In genomic region chr20:33627577-33628216, GRCh38 we compare ENCODE assay signal across 20 cellular contexts. TPM values are rescaled to one million over a fixed set of nuclear protein-coding genes. Genes with fewer than 3 reads are reported as not detected.
A peak's percentile ranks its signal among the peaks of the same experiment; 100 is the strongest.
DNase-seq lines count a peak whose midpoint lies in the region; ATAC-seq, FAIRE-seq and TF ChIP-seq lines count a peak whose summit lies in the region.
"Had no signal": no experiment of that assay in that cellular context is flagged by ENCODE, and none has a peak within 500 bp of the region (broad histone marks: within the 10 kb centered on the region; RNA-seq: fewer than 3 reads in every experiment).

No MANE protein-coding gene starts in this region.

- TF ChIP-seq RAD21 in K562 (CRISPR knock-in tag; conservative IDR thresholded peaks at IDR 0.05 in 1 of 2, IDR thresholded peaks at IDR 0.05 in 1 of 2) = no peak

- FAIRE-seq in K562 (lab: Jason Lieb, UNC) = no peak
- FAIRE-seq: G401.6, GM12892 had no signal

- H3K4me1 ChIP-seq in K562 (replicated peaks in 1 of 2; ENCODE audit: control insufficient read depth in 2 of 2, insufficient read depth in 2 of 2, low read length in 2 of 2) = peaks cover 5 to 10% of the 10 kb centered on the region in 2 experiments; a peak in 3 of 5 replicates
- no peaks in the 10 kb centered on the region for H3K4me1 ChIP-seq in upper lobe of left lung
- H3K4me1 ChIP-seq: Caco-2 had no signal

- DNase-seq in activated T-cell treated with anti-CD3 and anti-CD28 coated beads, Interleukin-2, amount 50 U/mL, for 24 hours = no peak
- no peak for DNase-seq in activated T-cell treated with anti-CD3 and anti-CD28 coated beads, Interleukin-2, amount 50 U/mL, for 4 hours
- DNase-seq in stimulated activated naive CD8-positive, alpha-beta T cell treated with anti-CD3 and anti-CD28 coated beads, Interleukin-15, Interleukin-2, amounts not matched to agents 100 U/mL and 50 U/mL, for 24 hours = no peak
- no peak for DNase-seq in K562 (ENCODE audit: extremely low read depth in 1 of 4, low spot score in 3 of 4)
- no peak for DNase-seq in stimulated activated effector memory CD8-positive, alpha-beta T cell treated with anti-CD3 and anti-CD28 coated beads, Interleukin-12 subunit alpha, Interleukin-12 subunit beta, amount 100 ng/mL, for 72 hours (ENCODE audit: low spot score in 2 of 2)
- DNase-seq in upper lobe of left lung = no peak
- DNase-seq: 8988T; C1 segment of cervical spinal cord; Caco-2; CD4-positive, alpha-beta memory T cell; DMS153; DND-41; H9 had no signal

- 74% methylated on average over 4 of the region's 4 CpGs for WGBS in K562 (ENCODE audit: insufficient coverage, low coverage, missing lambda C conversion rate)
- 94 to 99% methylated on average over 4 of the region's 4 CpGs for WGBS in upper lobe of left lung, 2 donors

- intact Hi-C loops in K562 (cut with micrococcal nuclease) = no loop called here

- peaks cover 18% of the 10 kb centered on the region for H3K4me1 Mint-ChIP-seq in activated T-cell treated with anti-CD3 and anti-CD28 coated beads, Interleukin-2, amount 50 U/mL, for 24 hours (ENCODE audit: low read depth)
- peaks cover 23% of the 10 kb centered on the region for H3K4me1 Mint-ChIP-seq in activated T-cell treated with anti-CD3 and anti-CD28 coated beads, Interleukin-2, amount 50 U/mL, for 4 hours (ENCODE audit: low read depth)
- H3K4me1 Mint-ChIP-seq in stimulated activated naive CD8-positive, alpha-beta T cell treated with anti-CD3 and anti-CD28 coated beads, Interleukin-15, Interleukin-2, amounts not matched to agents 100 ng/mL and 50 ng/mL, for 24 hours (ENCODE audit: low read depth) = peaks cover 15% of the 10 kb centered on the region
- peaks cover 45% of the 10 kb centered on the region for H3K4me1 Mint-ChIP-seq in stimulated activated effector memory CD8-positive, alpha-beta T cell treated with anti-CD3 and anti-CD28 coated beads, Interleukin-12 subunit alpha, Interleukin-12 subunit beta, amount 100 ng/mL, for 72 hours
- H3K4me1 Mint-ChIP-seq: GM23338, H9 had no signal

- H4K20me1 ChIP-seq in K562 (replicated peaks; ENCODE audit: control insufficient read depth, insufficient read depth, low read length) = no peaks in the 10 kb centered on the region

- H3K36me3 ChIP-seq in K562 (ENCODE audit: control insufficient read depth, insufficient read depth, low read length) (peaks cover 44% of the 10 kb centered on the region; the same call in 2 of the 3 replicates), upper lobe of left lung (peaks cover 6 to 68% (median 49%) of the 10 kb centered on the region in 4 donors)

- no peaks in the 10 kb centered on the region for H3K27me3 ChIP-seq in K562 (ENCODE audit: control insufficient read depth in 2 of 2, insufficient read depth in 2 of 2, low read length in 2 of 2)
- H3K27me3 ChIP-seq in upper lobe of left lung = no peaks in the 10 kb centered on the region

- no peaks in the 10 kb centered on the region for H3K9me3 Mint-ChIP-seq in activated T-cell treated with anti-CD3 and anti-CD28 coated beads, Interleukin-2, amount 50 U/mL, for 24 hours
- no peaks in the 10 kb centered on the region for H3K9me3 Mint-ChIP-seq in activated T-cell treated with anti-CD3 and anti-CD28 coated beads, Interleukin-2, amount 50 U/mL, for 4 hours
- no peaks in the 10 kb centered on the region for H3K9me3 Mint-ChIP-seq in stimulated activated naive CD8-positive, alpha-beta T cell treated with anti-CD3 and anti-CD28 coated beads, Interleukin-15, Interleukin-2, amounts not matched to agents 100 ng/mL and 50 ng/mL, for 24 hours
- H3K9me3 Mint-ChIP-seq in stimulated activated effector memory CD8-positive, alpha-beta T cell treated with anti-CD3 and anti-CD28 coated beads, Interleukin-12 subunit alpha, Interleukin-12 subunit beta, amount 100 ng/mL, for 72 hours = no peaks in the 10 kb centered on the region
- H3K9me3 Mint-ChIP-seq: CD4-positive, alpha-beta memory T cell; GM23338; H9 had no signal

- ATAC-seq in activated T-cell treated with anti-CD3 and anti-CD28 coated beads, Interleukin-2, amount 50 U/mL, for 4 hours = no peak
- no peak for ATAC-seq in stimulated activated naive CD8-positive, alpha-beta T cell treated with anti-CD3 and anti-CD28 coated beads, Interleukin-15, Interleukin-2, amounts not matched to agents 100 U/mL and 50 U/mL, for 24 hours
- ATAC-seq in K562 (no peak), upper lobe of left lung (ENCODE audit: low FRiP score in 2 of 2) (no peak), GM19463 (IDR thresholded peaks at IDR 0.05; ENCODE audit: unreplicated experiment) (no peak)
- peak; percentile 57 for ATAC-seq in stimulated activated effector memory CD8-positive, alpha-beta T cell treated with anti-CD3 and anti-CD28 coated beads, Interleukin-12 subunit alpha, Interleukin-12 subunit beta, amount 100 ng/mL, for 72 hours
- ATAC-seq: GM23338, HCT116 had no signal

- no peaks in the 10 kb centered on the region for H3K9me1 ChIP-seq in K562 (ENCODE audit: control insufficient read depth, insufficient read depth, low read length)

- no peak overlapping the region for H3K4me3 ChIP-seq in K562
- H3K4me3 ChIP-seq in upper lobe of left lung = no peak overlapping the region
- H3K4me3 ChIP-seq: GM23338 had no signal

- H3K9ac ChIP-seq in K562 (ENCODE audit: insufficient read depth in 1 of 2, low read depth in 2 of 2, low read length in 2 of 2) = no peak overlapping the region

- no TSS peak for BruUV-seq in K562 (replicated peaks; lab: Mats Ljungman, UMichigan)

- POLR2A ChIA-PET in K562 (lab: Yijun Ruan, JAX) = interaction anchor here (0.6 kb wide), 1 partner anchor 96 kb away, joined by 3 read pairs; no protein-coding TSS in a partner anchor

- no peaks in the 10 kb centered on the region for H3K79me2 ChIP-seq in K562 (ENCODE audit: control insufficient read depth, insufficient read depth, low read length)

- H2AFZ ChIP-seq in K562 (ENCODE audit: low read depth, low read length) = no peak overlapping the region
- H2AFZ ChIP-seq: GM23338 had no signal

- in situ Hi-C loops in K562 (cut with MboI) = no loop called here

- H3K27ac ChIP-seq in K562 (ENCODE audit: extremely low read depth, low read depth, low read length) (no peak overlapping the region), upper lobe of left lung (no peak overlapping the region)

- H3K36me3 Mint-ChIP-seq in activated T-cell treated with anti-CD3 and anti-CD28 coated beads, Interleukin-2, amount 50 U/mL, for 24 hours (ENCODE audit: low read depth) = peaks cover 88% of the 10 kb centered on the region
- peaks cover 42% of the 10 kb centered on the region for H3K36me3 Mint-ChIP-seq in activated T-cell treated with anti-CD3 and anti-CD28 coated beads, Interleukin-2, amount 50 U/mL, for 4 hours (ENCODE audit: insufficient read depth)
- peaks cover 53% of the 10 kb centered on the region for H3K36me3 Mint-ChIP-seq in stimulated activated naive CD8-positive, alpha-beta T cell treated with anti-CD3 and anti-CD28 coated beads, Interleukin-15, Interleukin-2, amounts not matched to agents 100 ng/mL and 50 ng/mL, for 24 hours (ENCODE audit: low read depth)
- peaks cover 64% of the 10 kb centered on the region for H3K36me3 Mint-ChIP-seq in stimulated activated effector memory CD8-positive, alpha-beta T cell treated with anti-CD3 and anti-CD28 coated beads, Interleukin-12 subunit alpha, Interleukin-12 subunit beta, amount 100 ng/mL, for 72 hours

- H3K27ac Mint-ChIP-seq in activated T-cell treated with anti-CD3 and anti-CD28 coated beads, Interleukin-2, amount 50 U/mL, for 24 hours = peak overlapping the region; percentile 55
- peak overlapping the region; percentile 31 for H3K27ac Mint-ChIP-seq in stimulated activated naive CD8-positive, alpha-beta T cell treated with anti-CD3 and anti-CD28 coated beads, Interleukin-15, Interleukin-2, amounts not matched to agents 100 ng/mL and 50 ng/mL, for 24 hours
- no peak overlapping the region for H3K27ac Mint-ChIP-seq in stimulated activated effector memory CD8-positive, alpha-beta T cell treated with anti-CD3 and anti-CD28 coated beads, Interleukin-12 subunit alpha, Interleukin-12 subunit beta, amount 100 ng/mL, for 72 hours
- H3K27ac Mint-ChIP-seq: GM23338, H9 had no signal

- TF ChIP-seq EP300 in K562 (IDR thresholded peaks at IDR 0.05; ENCODE audit: low read length) (no peak), upper lobe of left lung (IDR thresholded peaks at IDR 0.05) (no peak)

- CTCF ChIA-PET in K562 (lab: Yijun Ruan, JAX; ENCODE audit: low intra/inter-chr PET ratio) = no interaction called here

- TF ChIP-seq POLR2A in K562 (conservative IDR thresholded peaks at IDR 0.05) = no peak
- no peak for TF ChIP-seq POLR2A in upper lobe of left lung (IDR thresholded peaks at IDR 0.05)

- H3K4me3 Mint-ChIP-seq in activated T-cell treated with anti-CD3 and anti-CD28 coated beads, Interleukin-2, amount 50 U/mL, for 24 hours = no peak overlapping the region
- no peak overlapping the region for H3K4me3 Mint-ChIP-seq in activated T-cell treated with anti-CD3 and anti-CD28 coated beads, Interleukin-2, amount 50 U/mL, for 4 hours
- no peak overlapping the region for H3K4me3 Mint-ChIP-seq in stimulated activated naive CD8-positive, alpha-beta T cell treated with anti-CD3 and anti-CD28 coated beads, Interleukin-15, Interleukin-2, amounts not matched to agents 100 ng/mL and 50 ng/mL, for 24 hours
- H3K4me3 Mint-ChIP-seq in stimulated activated effector memory CD8-positive, alpha-beta T cell treated with anti-CD3 and anti-CD28 coated beads, Interleukin-12 subunit alpha, Interleukin-12 subunit beta, amount 100 ng/mL, for 72 hours = no peak overlapping the region
- H3K4me3 Mint-ChIP-seq: CD4-positive, alpha-beta memory T cell; GM23338; H9 had no signal

- no peak overlapping the region for H3K4me2 ChIP-seq in K562 (ENCODE audit: insufficient read depth, low read length)
- H3K4me2 ChIP-seq: GM23338 had no signal

- TF ChIP-seq CTCF in K562 (IDR thresholded peaks at IDR 0.05 in 2 of 3, conservative IDR thresholded peaks at IDR 0.05 in 1 of 3; ENCODE audit: insufficient read depth in 2 of 3, low read depth in 1 of 3, low read length in 3 of 3) (no peak), upper lobe of left lung (IDR thresholded peaks at IDR 0.05) (no peak)

- H3K27me3 Mint-ChIP-seq in activated T-cell treated with anti-CD3 and anti-CD28 coated beads, Interleukin-2, amount 50 U/mL, for 24 hours = no peaks in the 10 kb centered on the region
- no peaks in the 10 kb centered on the region for H3K27me3 Mint-ChIP-seq in activated T-cell treated with anti-CD3 and anti-CD28 coated beads, Interleukin-2, amount 50 U/mL, for 4 hours (ENCODE audit: low read depth)
- no peaks in the 10 kb centered on the region for H3K27me3 Mint-ChIP-seq in stimulated activated naive CD8-positive, alpha-beta T cell treated with anti-CD3 and anti-CD28 coated beads, Interleukin-15, Interleukin-2, amounts not matched to agents 100 ng/mL and 50 ng/mL, for 24 hours
- H3K27me3 Mint-ChIP-seq: CD4-positive, alpha-beta memory T cell had no signal

- H3K9me3 ChIP-seq in K562 (replicated peaks; ENCODE audit: control insufficient read depth, insufficient read depth, low read depth, low read length) = no peaks in the 10 kb centered on the region
- H3K9me3 ChIP-seq in upper lobe of left lung = no peaks in the 10 kb centered on the region
- H3K9me3 ChIP-seq: Caco-2 had no signal

RNA-seq across cellular contexts. Expression of gene C20orf144, which starts 34.4 kb away (rescaled TPM):
- total RNA-seq in activated T-cell treated with anti-CD3 and anti-CD28 coated beads, Interleukin-2, amount 50 U/mL, for 4 hours = under 1 TPM; 0.11 to 0.38 (median 0.20) TPM
- 0.60 TPM in 1 of 2 replicates, not detected in the other for total RNA-seq in K562 (2011; cell fraction: chromatin; rRNA removed; ENCODE audit: low replicate concordance)
- total RNA-seq in K562 (2011; cell fraction: nucleolus; rRNA removed) = 0.83 and 1.1 TPM in 2 replicates
- 0.66 and 1.3 TPM in 2 replicates for total RNA-seq in K562 (2011; cell fraction: nucleoplasm; rRNA removed)
- total RNA-seq in K562 (2014; rRNA removed) = 0.16 TPM in 1 of 2 replicates, not detected in the other
- 0.11 and 0.16 TPM in 2 replicates for total RNA-seq in K562 (2014; rRNA removed; fragmentation: Illumina TruSeq; extraction: Trizol)
- total RNA-seq in K562 (2015; rRNA removed; fragmentation: Illumina TruSeq; extraction: Trizol) = 0.11 and 0.23 TPM in 2 replicates
- 0.11 and 0.16 TPM in 2 replicates for total RNA-seq in K562 (2021)
- 0.10 and 0.11 TPM in 2 replicates for polyA plus RNA-seq in K562 (2011; rRNA removed)
- 0.13 and 0.16 TPM in 2 replicates for polyA plus RNA-seq in K562 (2011; cell fraction: cytosol; rRNA removed)
- 0.18 TPM in 2 replicates for polyA plus RNA-seq in K562 (2011; cell fraction: nucleus; rRNA removed)
- polyA plus RNA-seq in K562 (2012) = 0.23 and 0.54 TPM in 2 replicates
- polyA plus RNA-seq in K562 (2014; fragmentation: Illumina TruSeq; extraction: Trizol) = 0.12 and 0.22 TPM in 2 replicates
- under 1 TPM in 1 of 2 experiments, not detected in 1; 0.04 TPM for polyA plus RNA-seq in K562 (2014; fragmentation: Nextera tagmentation; extraction: Ambion mirVana)
- polyA plus RNA-seq in K562 (2014; rRNA removed) = 0.16 and 0.23 TPM in 2 replicates
- 0.28 TPM in 1 of 2 replicates, not detected in the other for polyA minus RNA-seq in K562 (2011; rRNA and poly(A)+ RNA removed)
- polyA minus RNA-seq in K562 (2011; cell fraction: cytosol; rRNA and poly(A)+ RNA removed) = not detected in 2 replicates
- polyA minus RNA-seq in K562 (2011; cell fraction: nucleus; rRNA and poly(A)+ RNA removed) = 0.33 and 0.40 TPM in 2 replicates
- not detected for total RNA-seq in upper lobe of left lung
- total RNA-seq: H4 had no signal
- polyA plus RNA-seq: CD4-positive, alpha-beta memory T cell had no signal

RNA-seq across cellular contexts. Expression of gene ACTL10, which starts 39.0 kb away (rescaled TPM):
- 1 to 10 TPM; 5.0 to 7.6 (median 6.9) TPM for total RNA-seq in activated T-cell treated with anti-CD3 and anti-CD28 coated beads, Interleukin-2, amount 50 U/mL, for 4 hours
- not detected in 2 replicates for total RNA-seq in K562 (2011; cell fraction: chromatin; rRNA removed; ENCODE audit: low replicate concordance)
- 0.33 TPM in 1 of 2 replicates, not detected in the other for total RNA-seq in K562 (2011; cell fraction: nucleolus; rRNA removed)
- not detected in 2 replicates for total RNA-seq in K562 (2011; cell fraction: nucleoplasm; rRNA removed)
- 0.14 TPM in 1 of 2 replicates, not detected in the other for total RNA-seq in K562 (2014; rRNA removed)
- total RNA-seq in K562 (2014; rRNA removed; fragmentation: Illumina TruSeq; extraction: Trizol) = not detected in 2 replicates
- total RNA-seq in K562 (2015; rRNA removed; fragmentation: Illumina TruSeq; extraction: Trizol) = not detected in 2 replicates
- total RNA-seq in K562 (2021) = 0.11 TPM in 1 of 2 replicates, not detected in the other
- not detected in 2 replicates for polyA plus RNA-seq in K562 (2011; rRNA removed)
- polyA plus RNA-seq in K562 (2011; cell fraction: cytosol; rRNA removed) = 0.04 TPM in 1 of 2 replicates, not detected in the other
- polyA plus RNA-seq in K562 (2011; cell fraction: nucleus; rRNA removed) = 0.10 TPM in 1 of 2 replicates, not detected in the other
- polyA plus RNA-seq in K562 (2012) = 0.13 and 0.29 TPM in 2 replicates
- not detected in 2 replicates for polyA plus RNA-seq in K562 (2014; fragmentation: Illumina TruSeq; extraction: Trizol)
- polyA plus RNA-seq in K562 (2014; fragmentation: Nextera tagmentation; extraction: Ambion mirVana) = not detected
- 0.07 and 0.13 TPM in 2 replicates for polyA plus RNA-seq in K562 (2014; rRNA removed)
- not detected in 2 replicates for polyA minus RNA-seq in K562 (2011; rRNA and poly(A)+ RNA removed)
- not detected in 2 replicates for polyA minus RNA-seq in K562 (2011; cell fraction: cytosol; rRNA and poly(A)+ RNA removed)
- polyA minus RNA-seq in K562 (2011; cell fraction: nucleus; rRNA and poly(A)+ RNA removed) = not detected in 2 replicates
- 1 to 10 TPM in 5 of 6 donors, not detected in 1; 1.7 to 3.8 (median 2.1) TPM for total RNA-seq in upper lobe of left lung
- total RNA-seq: H4 had no signal

RNA-seq across cellular contexts. Expression of gene NECAB3, which starts 46.5 kb away (rescaled TPM):
- 10 to 100 TPM in 1 of 3 donors, 1 to 10 TPM in 2; 8.0 to 11.8 (median 9.7) TPM for total RNA-seq in activated T-cell treated with anti-CD3 and anti-CD28 coated beads, Interleukin-2, amount 50 U/mL, for 4 hours
- total RNA-seq in K562 (2011; cell fraction: chromatin; rRNA removed; ENCODE audit: low replicate concordance) = 164 and 323 TPM in 2 replicates
- total RNA-seq in K562 (2011; cell fraction: nucleolus; rRNA removed) = 194 and 203 TPM in 2 replicates
- total RNA-seq in K562 (2011; cell fraction: nucleoplasm; rRNA removed) = 200 and 230 TPM in 2 replicates
- total RNA-seq in K562 (2014; rRNA removed) (52.0 and 74.0 TPM in 2 replicates), K562 (2014; rRNA removed; fragmentation: Illumina TruSeq; extraction: Trizol) (16.0 and 17.8 TPM in 2 replicates), K562 (2015; rRNA removed; fragmentation: Illumina TruSeq; extraction: Trizol) (31.5 and 36.5 TPM in 2 replicates), K562 (2021) (57.1 and 57.8 TPM in 2 replicates), upper lobe of left lung (100 to 1,000 TPM in 2 of 6 donors, 10 to 100 TPM in 4; 43.4 to 309 (median 90.6) TPM)
- polyA plus RNA-seq in K562 (2011; rRNA removed) (25.6 and 32.7 TPM in 2 replicates), K562 (2014; fragmentation: Illumina TruSeq; extraction: Trizol) (35.8 and 37.6 TPM in 2 replicates), K562 (2014; fragmentation: Nextera tagmentation; extraction: Ambion mirVana) (1 to 10 TPM in 1 of 2 experiments, under 1 TPM in 1; 0.94 to 1.9 TPM), K562 (2014; rRNA removed) (63.3 and 67.6 TPM in 2 replicates)
- 33.9 and 111 TPM in 2 replicates for polyA plus RNA-seq in K562 (2011; cell fraction: cytosol; rRNA removed)
- 181 and 337 TPM in 2 replicates for polyA plus RNA-seq in K562 (2011; cell fraction: nucleus; rRNA removed)
- 35.0 and 54.7 TPM in 2 replicates for polyA plus RNA-seq in K562 (2012)
- polyA minus RNA-seq in K562 (2011; rRNA and poly(A)+ RNA removed) = 21.3 and 27.3 TPM in 2 replicates
- polyA minus RNA-seq in K562 (2011; cell fraction: cytosol; rRNA and poly(A)+ RNA removed) = 12.6 and 18.7 TPM in 2 replicates
- 66.9 and 76.9 TPM in 2 replicates for polyA minus RNA-seq in K562 (2011; cell fraction: nucleus; rRNA and poly(A)+ RNA removed)

RNA-seq across cellular contexts. Expression of gene E2F1, which starts 58.5 kb away (rescaled TPM):
- 10 to 100 TPM; 57.5 to 60.2 (median 57.6) TPM for total RNA-seq in activated T-cell treated with anti-CD3 and anti-CD28 coated beads, Interleukin-2, amount 50 U/mL, for 4 hours
- total RNA-seq in K562 (2011; cell fraction: chromatin; rRNA removed; ENCODE audit: low replicate concordance) = 22.9 and 54.8 TPM in 2 replicates
- total RNA-seq in K562 (2011; cell fraction: nucleolus; rRNA removed) = 31.2 and 33.7 TPM in 2 replicates
- 28.2 and 29.0 TPM in 2 replicates for total RNA-seq in K562 (2011; cell fraction: nucleoplasm; rRNA removed)
- 17.3 and 23.4 TPM in 2 replicates for total RNA-seq in K562 (2014; rRNA removed)
- 9.0 and 10.8 TPM in 2 replicates for total RNA-seq in K562 (2014; rRNA removed; fragmentation: Illumina TruSeq; extraction: Trizol)
- total RNA-seq in K562 (2015; rRNA removed; fragmentation: Illumina TruSeq; extraction: Trizol) = 14.9 and 15.3 TPM in 2 replicates
- total RNA-seq in K562 (2021) = 24.6 and 25.3 TPM in 2 replicates
- polyA plus RNA-seq in K562 (2011; rRNA removed) = 12.7 and 19.3 TPM in 2 replicates
- polyA plus RNA-seq in K562 (2011; cell fraction: cytosol; rRNA removed) = 17.7 and 20.9 TPM in 2 replicates
- polyA plus RNA-seq in K562 (2011; cell fraction: nucleus; rRNA removed) = 74.3 and 91.0 TPM in 2 replicates
- 16.3 and 25.0 TPM in 2 replicates for polyA plus RNA-seq in K562 (2012)
- 13.1 and 17.8 TPM in 2 replicates for polyA plus RNA-seq in K562 (2014; fragmentation: Illumina TruSeq; extraction: Trizol)
- polyA plus RNA-seq in K562 (2014; fragmentation: Nextera tagmentation; extraction: Ambion mirVana) = under 1 TPM; 0.14 to 0.39 TPM
- 28.9 and 30.6 TPM in 2 replicates for polyA plus RNA-seq in K562 (2014; rRNA removed)
- 5.8 and 8.2 TPM in 2 replicates for polyA minus RNA-seq in K562 (2011; rRNA and poly(A)+ RNA removed)
- 7.7 and 8.5 TPM in 2 replicates for polyA minus RNA-seq in K562 (2011; cell fraction: cytosol; rRNA and poly(A)+ RNA removed)
- 9.3 and 10.3 TPM in 2 replicates for polyA minus RNA-seq in K562 (2011; cell fraction: nucleus; rRNA and poly(A)+ RNA removed)
- 10 to 100 TPM in 1 of 6 donors, 1 to 10 TPM in 5; 5.5 to 12.9 (median 6.8) TPM for total RNA-seq in upper lobe of left lung
